1 cellular context compared by ENCODE assay signal in genomic region chr15:22980189-22981136, GRCh38.
A peak's percentile ranks its signal among the peaks of the same experiment; 100 is the strongest.
TF ChIP-seq lines count a peak whose summit lies in the region.

Gene CYFIP1, minus strand, starts transcription at chr15:22980368. Its CDS starts 33,083 bp downstream, at chr15:22947285.

TF ChIP-seq in GM12878, 131 proteins besides CTCF, POLR2A, EP300 and RAD21 (continued from another document):
- no peak for TF ChIP-seq CEBPZ (IDR thresholded peaks at IDR 0.05; ENCODE audit: low read depth, low read length)
- no peak for TF ChIP-seq MAX (IDR thresholded peaks at IDR 0.05; ENCODE audit: low read depth, low read length)
- TF ChIP-seq HDAC6 (IDR thresholded peaks at IDR 0.05; ENCODE audit: unreplicated experiment), result peak; percentile 53
- peak; percentile 80 for TF ChIP-seq IKZF1 (conservative IDR thresholded peaks at IDR 0.05)
- TF ChIP-seq HDGF (IDR thresholded peaks at IDR 0.05), result no peak
- TF ChIP-seq NFXL1 (IDR thresholded peaks at IDR 0.05; ENCODE audit: borderline replicate concordance), result peak; percentile 92
- 0 out of 2 replicates have a peak, but pooled peaks have one; percentile 44 for TF ChIP-seq LARP7 (IDR thresholded peaks at IDR 0.05)
- peak; percentile 24 for TF ChIP-seq RELA (IDR thresholded peaks at IDR 0.05; ENCODE audit: borderline replicate concordance, partially characterized antibody)
